ENCODE assay signal across 8 cellular contexts in genomic region chr16:23509763-23510153, GRCh38. TPM values are rescaled to one million over a fixed set of nuclear protein-coding genes. Genes with fewer than 3 reads are reported as not detected.
DNase-seq lines count a peak whose midpoint lies in the region; ATAC-seq and TF ChIP-seq lines count a peak whose summit lies in the region.

No MANE protein-coding gene starts in this region.

- peak overlapping the region; percentile 78 to 99 (median 94) for H3K27ac ChIP-seq in BLaER1 treated with 17β-estradiol and CSF1 and Interleukin-3, amounts not matched to agents 10 nM and 100 nM
- peak overlapping the region; percentile 86 to 91 for H3K27ac ChIP-seq in right atrium auricular region

- H4K20me1 ChIP-seq in BLaER1 treated with 17β-estradiol and CSF1 and Interleukin-3, amounts not matched to agents 10 nM and 100 nM = peaks cover 48 to 51% (median 49%) of the 10 kb centered on the region in 11 experiments

- H3K27me3 ChIP-seq in BLaER1 treated with 17β-estradiol and CSF1 and Interleukin-3, amounts not matched to agents 10 nM and 100 nM = no peaks in the 10 kb centered on the region
- no peaks in the 10 kb centered on the region for H3K27me3 ChIP-seq in right atrium auricular region

- peaks cover 47% of the 10 kb centered on the region for H3K36me3 Mint-ChIP-seq in activated naive CD8-positive, alpha-beta T cell treated with anti-CD3 and anti-CD28 coated beads for 36 hours

- H3K27me3 Mint-ChIP-seq in activated naive CD8-positive, alpha-beta T cell treated with anti-CD3 and anti-CD28 coated beads for 36 hours = no peaks in the 10 kb centered on the region

- H3K36me3 ChIP-seq in BLaER1 treated with 17β-estradiol and CSF1 and Interleukin-3, amounts not matched to agents 10 nM and 100 nM = peaks cover 0 to 44% (median 22%) of the 10 kb centered on the region in 11 experiments; a peak in 15 of 22 replicates
- H3K36me3 ChIP-seq in right atrium auricular region = no peaks in the 10 kb centered on the region

- peaks cover 37% of the 10 kb centered on the region for H3K4me1 Mint-ChIP-seq in activated naive CD8-positive, alpha-beta T cell treated with anti-CD3 and anti-CD28 coated beads for 36 hours

- H3K9ac ChIP-seq in BLaER1 treated with 17β-estradiol and CSF1 and Interleukin-3, amounts not matched to agents 10 nM and 100 nM = peak overlapping the region; percentile 89 to 99 (median 96)

- peaks cover 2% of the 10 kb centered on the region for H3K9me3 Mint-ChIP-seq in activated naive CD8-positive, alpha-beta T cell treated with anti-CD3 and anti-CD28 coated beads for 36 hours

- peak overlapping the region; percentile 78 to 92 (median 88) for H3K4me3 ChIP-seq in BLaER1 treated with 17β-estradiol and CSF1 and Interleukin-3, amounts not matched to agents 10 nM and 100 nM
- peak overlapping the region; percentile 70 to 96 for H3K4me3 ChIP-seq in right atrium auricular region

- peak overlapping the region; percentile 86 for H3K4me3 Mint-ChIP-seq in activated naive CD8-positive, alpha-beta T cell treated with anti-CD3 and anti-CD28 coated beads for 36 hours

- H3K4me1 ChIP-seq in BLaER1 treated with 17β-estradiol and CSF1 and Interleukin-3, amounts not matched to agents 10 nM and 100 nM = peaks cover 50 to 68% (median 59%) of the 10 kb centered on the region in 10 experiments
- peaks cover 0 to 43% of the 10 kb centered on the region in 2 donors for H3K4me1 ChIP-seq in right atrium auricular region

- DNase-seq in NCI-H82 (lab: John Stamatoyannopoulos, UW) = peak; percentile 96
- peak; percentile 17 for DNase-seq in activated naive CD8-positive, alpha-beta T cell treated with anti-CD3 and anti-CD28 coated beads for 36 hours
- DNase-seq in right atrium auricular region (ENCODE audit: low spot score) = no peak
- peak; percentile 61 for DNase-seq in retina
- DNase-seq in SKM-1 treated with dmso at 0.1 percent for 144 hours (lab: John Stamatoyannopoulos, UW; ENCODE audit: unreplicated experiment) = no peak
- DNase-seq in NK-92 (lab: John Stamatoyannopoulos, UW; ENCODE audit: unreplicated experiment) = no peak

- peak; percentile 10 for ATAC-seq in GM21619 (IDR thresholded peaks at IDR 0.05; ENCODE audit: unreplicated experiment)

- peak overlapping the region; percentile 89 for H3K27ac Mint-ChIP-seq in activated naive CD8-positive, alpha-beta T cell treated with anti-CD3 and anti-CD28 coated beads for 36 hours

- H3K9me3 ChIP-seq in BLaER1 treated with 17β-estradiol and CSF1 and Interleukin-3, amounts not matched to agents 10 nM and 100 nM (replicated peaks in 1 of 11) = no peaks in the 10 kb centered on the region
- no peaks in the 10 kb centered on the region for H3K9me3 ChIP-seq in right atrium auricular region

- no peak for TF ChIP-seq CTCF in right atrium auricular region (IDR thresholded peaks at IDR 0.05)

- peak overlapping the region; percentile 89 to 97 (median 96) for H3K4me2 ChIP-seq in BLaER1 treated with 17β-estradiol and CSF1 and Interleukin-3, amounts not matched to agents 10 nM and 100 nM

RNA-seq across cellular contexts. Expression of gene GGA2, which starts 0.5 kb away (rescaled TPM):
- total RNA-seq in activated naive CD8-positive, alpha-beta T cell treated with anti-CD3 and anti-CD28 coated beads for 36 hours = 10 to 100 TPM; 70.9 to 80.9 TPM
- total RNA-seq in right atrium auricular region = 10 to 100 TPM; 25.0 to 59.3 TPM

RNA-seq across cellular contexts. Expression of gene EARS2, which starts 47.4 kb away (rescaled TPM):
- total RNA-seq in activated naive CD8-positive, alpha-beta T cell treated with anti-CD3 and anti-CD28 coated beads for 36 hours = 10 to 100 TPM; 25.2 to 30.4 TPM
- total RNA-seq in right atrium auricular region = 10 to 100 TPM; 15.3 to 18.1 TPM

RNA-seq across cellular contexts. Expression of gene UBFD1, which starts 47.8 kb away (rescaled TPM):
- 10 to 100 TPM; 60.4 to 62.7 TPM for total RNA-seq in activated naive CD8-positive, alpha-beta T cell treated with anti-CD3 and anti-CD28 coated beads for 36 hours
- 10 to 100 TPM; 85.5 to 93.9 TPM for total RNA-seq in right atrium auricular region

RNA-seq across cellular contexts. Expression of gene COG7, which starts 56.8 kb away (rescaled TPM):
- total RNA-seq in activated naive CD8-positive, alpha-beta T cell treated with anti-CD3 and anti-CD28 coated beads for 36 hours = 10 to 100 TPM; 14.0 to 14.1 TPM
- total RNA-seq in right atrium auricular region = 10 to 100 TPM in 1 of 2 donors, 1 to 10 TPM in 1; 9.0 to 11.2 TPM

Comparison
In these comparisons a context has a peak if more than half of its experiments do, and no peak if none do; other contexts are left out.
1. DNase-seq: peak in NCI-H82 (single experiment), activated naive CD8-positive, alpha-beta T cell treated with anti-CD3 and anti-CD28 coated beads for 36 hours (single experiment) and retina (single experiment); none in right atrium auricular region (single experiment), SKM-1 treated with dmso at 0.1 percent for 144 hours (single experiment) and NK-92 (single experiment).